In the genomic region with DNA sequence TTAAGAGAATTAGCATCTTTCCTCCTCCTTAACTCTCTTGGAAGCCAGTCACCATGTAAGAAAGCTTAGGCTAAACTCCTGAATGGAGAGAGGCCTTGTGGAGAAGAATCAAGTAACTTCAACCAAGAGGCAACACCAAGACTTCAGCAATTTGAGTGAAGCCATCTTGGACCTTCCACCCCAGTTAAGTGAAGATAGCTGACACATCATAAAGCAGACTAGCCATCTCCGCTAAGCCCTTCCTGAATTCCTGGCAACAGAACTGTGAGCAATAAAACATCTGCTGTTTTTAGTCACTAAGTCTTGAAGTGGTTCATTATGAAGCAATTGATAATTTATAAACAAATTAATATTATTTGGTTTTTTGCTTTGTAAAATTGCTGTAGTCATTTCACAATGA, we compare ENCODE assay signal across 2 cellular contexts.
TF ChIP-seq lines count a peak whose summit lies in the region.

No MANE protein-coding gene starts in this region.

TF ChIP-seq in GM12891, 5 proteins besides CTCF, POLR2A, EP300 and RAD21:
- no peak for TF ChIP-seq POU2F2 (IDR thresholded peaks at IDR 0.05; ENCODE audit: low read depth, low read length)
- TF ChIP-seq SPI1 (IDR thresholded peaks at IDR 0.05; ENCODE audit: low read depth, low read length), result no peak
- TF ChIP-seq PAX5 (IDR thresholded peaks at IDR 0.05; ENCODE audit: insufficient read depth, low read length, severe bottlenecking), result no peak
- no peak for TF ChIP-seq TAF1 (IDR thresholded peaks at IDR 0.05; ENCODE audit: low read depth, low read length)
- no peak for TF ChIP-seq POLR2AphosphoS5 (IDR thresholded peaks at IDR 0.05; ENCODE audit: low read depth, low read length)

TF ChIP-seq in H1, 55 proteins besides CTCF, POLR2A, EP300 and RAD21:
- no peak for TF ChIP-seq KDM4A (IDR thresholded peaks at IDR 0.05; ENCODE audit: low read depth, low read length, severe bottlenecking)
- TF ChIP-seq, protein P1, sequence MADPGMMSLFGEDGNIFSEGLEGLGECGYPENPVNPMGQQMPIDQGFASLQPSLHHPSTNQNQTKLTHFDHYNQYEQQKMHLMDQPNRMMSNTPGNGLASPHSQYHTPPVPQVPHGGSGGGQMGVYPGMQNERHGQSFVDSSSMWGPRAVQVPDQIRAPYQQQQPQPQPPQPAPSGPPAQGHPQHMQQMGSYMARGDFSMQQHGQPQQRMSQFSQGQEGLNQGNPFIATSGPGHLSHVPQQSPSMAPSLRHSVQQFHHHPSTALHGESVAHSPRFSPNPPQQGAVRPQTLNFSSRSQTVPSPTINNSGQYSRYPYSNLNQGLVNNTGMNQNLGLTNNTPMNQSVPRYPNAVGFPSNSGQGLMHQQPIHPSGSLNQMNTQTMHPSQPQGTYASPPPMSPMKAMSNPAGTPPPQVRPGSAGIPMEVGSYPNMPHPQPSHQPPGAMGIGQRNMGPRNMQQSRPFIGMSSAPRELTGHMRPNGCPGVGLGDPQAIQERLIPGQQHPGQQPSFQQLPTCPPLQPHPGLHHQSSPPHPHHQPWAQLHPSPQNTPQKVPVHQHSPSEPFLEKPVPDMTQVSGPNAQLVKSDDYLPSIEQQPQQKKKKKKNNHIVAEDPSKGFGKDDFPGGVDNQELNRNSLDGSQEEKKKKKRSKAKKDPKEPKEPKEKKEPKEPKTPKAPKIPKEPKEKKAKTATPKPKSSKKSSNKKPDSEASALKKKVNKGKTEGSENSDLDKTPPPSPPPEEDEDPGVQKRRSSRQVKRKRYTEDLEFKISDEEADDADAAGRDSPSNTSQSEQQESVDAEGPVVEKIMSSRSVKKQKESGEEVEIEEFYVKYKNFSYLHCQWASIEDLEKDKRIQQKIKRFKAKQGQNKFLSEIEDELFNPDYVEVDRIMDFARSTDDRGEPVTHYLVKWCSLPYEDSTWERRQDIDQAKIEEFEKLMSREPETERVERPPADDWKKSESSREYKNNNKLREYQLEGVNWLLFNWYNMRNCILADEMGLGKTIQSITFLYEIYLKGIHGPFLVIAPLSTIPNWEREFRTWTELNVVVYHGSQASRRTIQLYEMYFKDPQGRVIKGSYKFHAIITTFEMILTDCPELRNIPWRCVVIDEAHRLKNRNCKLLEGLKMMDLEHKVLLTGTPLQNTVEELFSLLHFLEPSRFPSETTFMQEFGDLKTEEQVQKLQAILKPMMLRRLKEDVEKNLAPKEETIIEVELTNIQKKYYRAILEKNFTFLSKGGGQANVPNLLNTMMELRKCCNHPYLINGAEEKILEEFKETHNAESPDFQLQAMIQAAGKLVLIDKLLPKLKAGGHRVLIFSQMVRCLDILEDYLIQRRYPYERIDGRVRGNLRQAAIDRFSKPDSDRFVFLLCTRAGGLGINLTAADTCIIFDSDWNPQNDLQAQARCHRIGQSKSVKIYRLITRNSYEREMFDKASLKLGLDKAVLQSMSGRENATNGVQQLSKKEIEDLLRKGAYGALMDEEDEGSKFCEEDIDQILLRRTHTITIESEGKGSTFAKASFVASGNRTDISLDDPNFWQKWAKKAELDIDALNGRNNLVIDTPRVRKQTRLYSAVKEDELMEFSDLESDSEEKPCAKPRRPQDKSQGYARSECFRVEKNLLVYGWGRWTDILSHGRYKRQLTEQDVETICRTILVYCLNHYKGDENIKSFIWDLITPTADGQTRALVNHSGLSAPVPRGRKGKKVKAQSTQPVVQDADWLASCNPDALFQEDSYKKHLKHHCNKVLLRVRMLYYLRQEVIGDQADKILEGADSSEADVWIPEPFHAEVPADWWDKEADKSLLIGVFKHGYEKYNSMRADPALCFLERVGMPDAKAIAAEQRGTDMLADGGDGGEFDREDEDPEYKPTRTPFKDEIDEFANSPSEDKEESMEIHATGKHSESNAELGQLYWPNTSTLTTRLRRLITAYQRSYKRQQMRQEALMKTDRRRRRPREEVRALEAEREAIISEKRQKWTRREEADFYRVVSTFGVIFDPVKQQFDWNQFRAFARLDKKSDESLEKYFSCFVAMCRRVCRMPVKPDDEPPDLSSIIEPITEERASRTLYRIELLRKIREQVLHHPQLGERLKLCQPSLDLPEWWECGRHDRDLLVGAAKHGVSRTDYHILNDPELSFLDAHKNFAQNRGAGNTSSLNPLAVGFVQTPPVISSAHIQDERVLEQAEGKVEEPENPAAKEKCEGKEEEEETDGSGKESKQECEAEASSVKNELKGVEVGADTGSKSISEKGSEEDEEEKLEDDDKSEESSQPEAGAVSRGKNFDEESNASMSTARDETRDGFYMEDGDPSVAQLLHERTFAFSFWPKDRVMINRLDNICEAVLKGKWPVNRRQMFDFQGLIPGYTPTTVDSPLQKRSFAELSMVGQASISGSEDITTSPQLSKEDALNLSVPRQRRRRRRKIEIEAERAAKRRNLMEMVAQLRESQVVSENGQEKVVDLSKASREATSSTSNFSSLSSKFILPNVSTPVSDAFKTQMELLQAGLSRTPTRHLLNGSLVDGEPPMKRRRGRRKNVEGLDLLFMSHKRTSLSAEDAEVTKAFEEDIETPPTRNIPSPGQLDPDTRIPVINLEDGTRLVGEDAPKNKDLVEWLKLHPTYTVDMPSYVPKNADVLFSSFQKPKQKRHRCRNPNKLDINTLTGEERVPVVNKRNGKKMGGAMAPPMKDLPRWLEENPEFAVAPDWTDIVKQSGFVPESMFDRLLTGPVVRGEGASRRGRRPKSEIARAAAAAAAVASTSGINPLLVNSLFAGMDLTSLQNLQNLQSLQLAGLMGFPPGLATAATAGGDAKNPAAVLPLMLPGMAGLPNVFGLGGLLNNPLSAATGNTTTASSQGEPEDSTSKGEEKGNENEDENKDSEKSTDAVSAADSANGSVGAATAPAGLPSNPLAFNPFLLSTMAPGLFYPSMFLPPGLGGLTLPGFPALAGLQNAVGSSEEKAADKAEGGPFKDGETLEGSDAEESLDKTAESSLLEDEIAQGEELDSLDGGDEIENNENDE (IDR thresholded peaks at IDR 0.05; ENCODE audit: insufficient replicate concordance, low read length), result no peak
- no peak for TF ChIP-seq SRF (IDR thresholded peaks at IDR 0.05; ENCODE audit: low read depth, low read length)
- no peak for TF ChIP-seq ASH2L (IDR thresholded peaks at IDR 0.05; ENCODE audit: low read length)
- no peak for TF ChIP-seq CHD2 (IDR thresholded peaks at IDR 0.05; ENCODE audit: low read length)
- no peak for TF ChIP-seq KDM5A (IDR thresholded peaks at IDR 0.05; ENCODE audit: low read length)
- no peak for TF ChIP-seq JUN (IDR thresholded peaks at IDR 0.05; ENCODE audit: low read depth, low read length)
- no peak for TF ChIP-seq RNF2 (IDR thresholded peaks at IDR 0.05; ENCODE audit: borderline replicate concordance, low read depth, low read length, missing control alignments, poor library complexity, severe bottlenecking)
- no peak for TF ChIP-seq EGR1 (IDR thresholded peaks at IDR 0.05; ENCODE audit: borderline replicate concordance, low read depth, low read length)
- TF ChIP-seq, protein P2, sequence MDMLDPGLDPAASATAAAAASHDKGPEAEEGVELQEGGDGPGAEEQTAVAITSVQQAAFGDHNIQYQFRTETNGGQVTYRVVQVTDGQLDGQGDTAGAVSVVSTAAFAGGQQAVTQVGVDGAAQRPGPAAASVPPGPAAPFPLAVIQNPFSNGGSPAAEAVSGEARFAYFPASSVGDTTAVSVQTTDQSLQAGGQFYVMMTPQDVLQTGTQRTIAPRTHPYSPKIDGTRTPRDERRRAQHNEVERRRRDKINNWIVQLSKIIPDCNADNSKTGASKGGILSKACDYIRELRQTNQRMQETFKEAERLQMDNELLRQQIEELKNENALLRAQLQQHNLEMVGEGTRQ (IDR thresholded peaks at IDR 0.05; ENCODE audit: low read length), result no peak
- TF ChIP-seq HDAC6 (IDR thresholded peaks at IDR 0.05; ENCODE audit: low read depth, low read length), result no peak
- no peak for TF ChIP-seq TAF7 (optimal IDR thresholded peaks at IDR 0.05; ENCODE audit: borderline replicate concordance, low read depth, low read length)
- TF ChIP-seq, protein P3, sequence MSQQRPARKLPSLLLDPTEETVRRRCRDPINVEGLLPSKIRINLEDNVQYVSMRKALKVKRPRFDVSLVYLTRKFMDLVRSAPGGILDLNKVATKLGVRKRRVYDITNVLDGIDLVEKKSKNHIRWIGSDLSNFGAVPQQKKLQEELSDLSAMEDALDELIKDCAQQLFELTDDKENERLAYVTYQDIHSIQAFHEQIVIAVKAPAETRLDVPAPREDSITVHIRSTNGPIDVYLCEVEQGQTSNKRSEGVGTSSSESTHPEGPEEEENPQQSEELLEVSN (IDR thresholded peaks at IDR 0.05), result no peak
- TF ChIP-seq RXRA (IDR thresholded peaks at IDR 0.05; ENCODE audit: insufficient read depth, low read depth, low read length), result no peak
- TF ChIP-seq SIX5 (IDR thresholded peaks at IDR 0.05; ENCODE audit: low read depth, low read length), result no peak
- TF ChIP-seq POLR2AphosphoS5 (IDR thresholded peaks at IDR 0.05; ENCODE audit: low read depth, low read length), result no peak
